In the genomic region with DNA sequence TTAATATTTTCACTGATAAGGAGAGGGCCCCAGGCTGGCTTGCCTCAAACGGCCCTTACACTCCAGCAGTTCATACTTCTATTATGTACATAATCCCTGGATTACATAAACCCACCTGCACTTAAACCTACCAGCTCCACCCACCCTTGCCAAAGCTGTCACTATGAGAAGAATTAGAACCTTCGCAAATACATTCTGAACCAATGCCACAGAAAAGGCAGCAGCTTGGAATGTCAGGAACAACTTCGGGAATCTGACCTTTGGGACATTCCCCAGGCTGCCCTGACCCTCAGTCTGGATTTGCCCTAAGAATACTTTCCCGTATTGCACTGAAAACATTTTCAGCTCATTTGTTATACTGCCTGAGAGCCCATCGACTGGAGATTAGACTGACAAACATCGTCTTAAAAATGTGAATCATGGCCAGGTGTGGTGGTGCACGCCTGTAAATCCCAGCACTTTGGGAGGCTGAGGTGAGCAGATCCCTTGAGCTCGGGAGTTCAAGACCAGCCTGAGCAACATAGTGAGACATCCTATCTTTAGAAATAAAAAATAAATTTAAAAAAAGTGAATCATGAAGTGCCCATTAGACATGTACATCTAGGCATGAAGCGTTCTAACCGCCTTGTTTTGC, we compare ENCODE assay signal across 1 cellular context.
TF ChIP-seq lines count a peak whose summit lies in the region.

No MANE protein-coding gene starts in this region.

TF ChIP-seq in GM23338, 12 proteins besides CTCF, POLR2A, EP300 and RAD21 (continued from another document):
- TF ChIP-seq, protein P1, sequence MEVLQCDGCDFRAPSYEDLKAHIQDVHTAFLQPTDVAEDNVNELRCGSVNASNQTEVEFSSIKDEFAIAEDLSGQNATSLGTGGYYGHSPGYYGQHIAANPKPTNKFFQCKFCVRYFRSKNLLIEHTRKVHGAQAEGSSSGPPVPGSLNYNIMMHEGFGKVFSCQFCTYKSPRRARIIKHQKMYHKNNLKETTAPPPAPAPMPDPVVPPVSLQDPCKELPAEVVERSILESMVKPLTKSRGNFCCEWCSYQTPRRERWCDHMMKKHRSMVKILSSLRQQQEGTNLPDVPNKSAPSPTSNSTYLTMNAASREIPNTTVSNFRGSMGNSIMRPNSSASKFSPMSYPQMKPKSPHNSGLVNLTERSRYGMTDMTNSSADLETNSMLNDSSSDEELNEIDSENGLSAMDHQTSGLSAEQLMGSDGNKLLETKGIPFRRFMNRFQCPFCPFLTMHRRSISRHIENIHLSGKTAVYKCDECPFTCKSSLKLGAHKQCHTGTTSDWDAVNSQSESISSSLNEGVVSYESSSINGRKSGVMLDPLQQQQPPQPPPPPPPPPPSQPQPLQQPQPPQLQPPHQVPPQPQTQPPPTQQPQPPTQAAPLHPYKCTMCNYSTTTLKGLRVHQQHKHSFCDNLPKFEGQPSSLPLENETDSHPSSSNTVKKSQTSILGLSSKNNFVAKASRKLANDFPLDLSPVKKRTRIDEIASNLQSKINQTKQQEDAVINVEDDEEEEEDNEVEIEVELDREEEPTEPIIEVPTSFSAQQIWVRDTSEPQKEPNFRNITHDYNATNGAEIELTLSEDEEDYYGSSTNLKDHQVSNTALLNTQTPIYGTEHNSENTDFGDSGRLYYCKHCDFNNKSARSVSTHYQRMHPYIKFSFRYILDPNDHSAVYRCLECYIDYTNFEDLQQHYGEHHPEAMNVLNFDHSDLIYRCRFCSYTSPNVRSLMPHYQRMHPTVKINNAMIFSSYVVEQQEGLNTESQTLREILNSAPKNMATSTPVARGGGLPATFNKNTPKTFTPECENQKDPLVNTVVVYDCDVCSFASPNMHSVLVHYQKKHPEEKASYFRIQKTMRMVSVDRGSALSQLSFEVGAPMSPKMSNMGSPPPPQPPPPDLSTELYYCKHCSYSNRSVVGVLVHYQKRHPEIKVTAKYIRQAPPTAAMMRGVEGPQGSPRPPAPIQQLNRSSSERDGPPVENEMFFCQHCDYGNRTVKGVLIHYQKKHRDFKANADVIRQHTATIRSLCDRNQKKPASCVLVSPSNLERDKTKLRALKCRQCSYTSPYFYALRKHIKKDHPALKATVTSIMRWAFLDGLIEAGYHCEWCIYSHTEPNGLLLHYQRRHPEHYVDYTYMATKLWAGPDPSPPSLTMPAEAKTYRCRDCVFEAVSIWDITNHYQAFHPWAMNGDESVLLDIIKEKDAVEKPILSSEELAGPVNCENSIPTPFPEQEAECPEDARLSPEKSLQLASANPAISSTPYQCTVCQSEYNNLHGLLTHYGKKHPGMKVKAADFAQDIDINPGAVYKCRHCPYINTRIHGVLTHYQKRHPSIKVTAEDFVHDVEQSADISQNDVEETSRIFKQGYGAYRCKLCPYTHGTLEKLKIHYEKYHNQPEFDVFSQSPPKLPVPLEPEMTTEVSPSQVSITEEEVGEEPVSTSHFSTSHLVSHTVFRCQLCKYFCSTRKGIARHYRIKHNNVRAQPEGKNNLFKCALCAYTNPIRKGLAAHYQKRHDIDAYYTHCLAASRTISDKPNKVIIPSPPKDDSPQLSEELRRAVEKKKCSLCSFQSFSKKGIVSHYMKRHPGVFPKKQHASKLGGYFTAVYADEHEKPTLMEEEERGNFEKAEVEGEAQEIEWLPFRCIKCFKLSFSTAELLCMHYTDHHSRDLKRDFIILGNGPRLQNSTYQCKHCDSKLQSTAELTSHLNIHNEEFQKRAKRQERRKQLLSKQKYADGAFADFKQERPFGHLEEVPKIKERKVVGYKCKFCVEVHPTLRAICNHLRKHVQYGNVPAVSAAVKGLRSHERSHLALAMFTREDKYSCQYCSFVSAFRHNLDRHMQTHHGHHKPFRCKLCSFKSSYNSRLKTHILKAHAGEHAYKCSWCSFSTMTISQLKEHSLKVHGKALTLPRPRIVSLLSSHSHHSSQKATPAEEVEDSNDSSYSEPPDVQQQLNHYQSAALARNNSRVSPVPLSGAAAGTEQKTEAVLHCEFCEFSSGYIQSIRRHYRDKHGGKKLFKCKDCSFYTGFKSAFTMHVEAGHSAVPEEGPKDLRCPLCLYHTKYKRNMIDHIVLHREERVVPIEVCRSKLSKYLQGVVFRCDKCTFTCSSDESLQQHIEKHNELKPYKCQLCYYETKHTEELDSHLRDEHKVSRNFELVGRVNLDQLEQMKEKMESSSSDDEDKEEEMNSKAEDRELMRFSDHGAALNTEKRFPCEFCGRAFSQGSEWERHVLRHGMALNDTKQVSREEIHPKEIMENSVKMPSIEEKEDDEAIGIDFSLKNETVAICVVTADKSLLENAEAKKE (CRISPR knock-in tag; IDR thresholded peaks at IDR 0.05): no peak
- TF ChIP-seq JUNB (IDR thresholded peaks at IDR 0.05; ENCODE audit: unreplicated experiment) (no peak), NANOG (IDR thresholded peaks at IDR 0.05; ENCODE audit: borderline replicate concordance) (no peak), POLR2AphosphoS5 (IDR thresholded peaks at IDR 0.05; ENCODE audit: low read depth) (no peak), CREB1 (CRISPR knock-in tag; IDR thresholded peaks at IDR 0.05; ENCODE audit: low read depth) (no peak), STAT1 (IDR thresholded peaks at IDR 0.05; ENCODE audit: unreplicated experiment) (no peak), EZH2phosphoT487 (IDR thresholded peaks at IDR 0.05; ENCODE audit: unreplicated experiment) (no peak), ZNF114 (CRISPR knock-in tag; IDR thresholded peaks at IDR 0.05) (no peak), ZNF331 (CRISPR knock-in tag; IDR thresholded peaks at IDR 0.05; ENCODE audit: low read depth) (no peak)
- TF ChIP-seq, protein P2, sequence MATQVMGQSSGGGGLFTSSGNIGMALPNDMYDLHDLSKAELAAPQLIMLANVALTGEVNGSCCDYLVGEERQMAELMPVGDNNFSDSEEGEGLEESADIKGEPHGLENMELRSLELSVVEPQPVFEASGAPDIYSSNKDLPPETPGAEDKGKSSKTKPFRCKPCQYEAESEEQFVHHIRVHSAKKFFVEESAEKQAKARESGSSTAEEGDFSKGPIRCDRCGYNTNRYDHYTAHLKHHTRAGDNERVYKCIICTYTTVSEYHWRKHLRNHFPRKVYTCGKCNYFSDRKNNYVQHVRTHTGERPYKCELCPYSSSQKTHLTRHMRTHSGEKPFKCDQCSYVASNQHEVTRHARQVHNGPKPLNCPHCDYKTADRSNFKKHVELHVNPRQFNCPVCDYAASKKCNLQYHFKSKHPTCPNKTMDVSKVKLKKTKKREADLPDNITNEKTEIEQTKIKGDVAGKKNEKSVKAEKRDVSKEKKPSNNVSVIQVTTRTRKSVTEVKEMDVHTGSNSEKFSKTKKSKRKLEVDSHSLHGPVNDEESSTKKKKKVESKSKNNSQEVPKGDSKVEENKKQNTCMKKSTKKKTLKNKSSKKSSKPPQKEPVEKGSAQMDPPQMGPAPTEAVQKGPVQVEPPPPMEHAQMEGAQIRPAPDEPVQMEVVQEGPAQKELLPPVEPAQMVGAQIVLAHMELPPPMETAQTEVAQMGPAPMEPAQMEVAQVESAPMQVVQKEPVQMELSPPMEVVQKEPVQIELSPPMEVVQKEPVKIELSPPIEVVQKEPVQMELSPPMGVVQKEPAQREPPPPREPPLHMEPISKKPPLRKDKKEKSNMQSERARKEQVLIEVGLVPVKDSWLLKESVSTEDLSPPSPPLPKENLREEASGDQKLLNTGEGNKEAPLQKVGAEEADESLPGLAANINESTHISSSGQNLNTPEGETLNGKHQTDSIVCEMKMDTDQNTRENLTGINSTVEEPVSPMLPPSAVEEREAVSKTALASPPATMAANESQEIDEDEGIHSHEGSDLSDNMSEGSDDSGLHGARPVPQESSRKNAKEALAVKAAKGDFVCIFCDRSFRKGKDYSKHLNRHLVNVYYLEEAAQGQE (IDR thresholded peaks at IDR 0.05; ENCODE audit: unreplicated experiment): no peak
- TF ChIP-seq, protein P3, sequence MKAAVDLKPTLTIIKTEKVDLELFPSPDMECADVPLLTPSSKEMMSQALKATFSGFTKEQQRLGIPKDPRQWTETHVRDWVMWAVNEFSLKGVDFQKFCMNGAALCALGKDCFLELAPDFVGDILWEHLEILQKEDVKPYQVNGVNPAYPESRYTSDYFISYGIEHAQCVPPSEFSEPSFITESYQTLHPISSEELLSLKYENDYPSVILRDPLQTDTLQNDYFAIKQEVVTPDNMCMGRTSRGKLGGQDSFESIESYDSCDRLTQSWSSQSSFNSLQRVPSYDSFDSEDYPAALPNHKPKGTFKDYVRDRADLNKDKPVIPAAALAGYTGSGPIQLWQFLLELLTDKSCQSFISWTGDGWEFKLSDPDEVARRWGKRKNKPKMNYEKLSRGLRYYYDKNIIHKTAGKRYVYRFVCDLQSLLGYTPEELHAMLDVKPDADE (IDR thresholded peaks at IDR 0.05): no peak
